9 cellular contexts compared by ENCODE assay signal in the genomic region with DNA sequence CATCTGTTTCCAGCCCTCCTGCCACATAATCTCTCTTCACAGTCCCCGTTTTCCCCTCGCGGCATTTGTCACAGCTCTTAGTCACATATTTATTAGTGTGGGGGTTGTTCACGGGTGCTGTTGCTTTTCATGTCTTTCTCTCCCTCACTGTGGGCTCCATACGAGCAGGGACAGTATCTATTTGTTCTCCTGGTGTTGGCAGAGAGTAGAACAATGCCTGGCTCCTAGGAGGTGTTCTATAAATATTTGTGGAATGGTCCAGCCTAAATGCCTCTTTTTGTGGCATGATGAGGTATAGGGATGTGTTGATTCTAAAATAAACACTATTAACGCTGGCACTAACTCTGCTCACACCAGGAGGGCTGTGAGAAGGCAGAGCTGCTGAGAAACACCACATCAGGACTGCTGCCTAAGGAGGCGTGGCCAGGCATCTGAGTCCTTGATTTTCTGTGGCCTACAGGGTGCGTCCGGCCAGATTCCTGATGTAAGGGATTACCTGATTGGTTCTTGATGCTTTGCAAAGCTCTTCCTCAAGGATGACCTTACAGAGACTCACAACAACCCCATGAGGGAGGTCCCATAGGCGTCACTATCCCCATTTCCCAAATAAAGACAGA.
A peak's percentile ranks its signal among the peaks of the same experiment; 100 is the strongest.
DNase-seq lines count a peak whose midpoint lies in the region; ATAC-seq and TF ChIP-seq lines count a peak whose summit lies in the region.
"Had no signal": no experiment of that assay in that cellular context is flagged by ENCODE, and none has a peak within 500 bp of the region (broad histone marks: within the 10 kb centered on the region; RNA-seq: fewer than 3 reads in every experiment).

No MANE protein-coding gene starts in this region.

- peaks cover 5% of the 10 kb centered on the region for H3K4me1 Mint-ChIP-seq in stimulated activated effector memory CD8-positive, alpha-beta T cell treated with anti-CD3 and anti-CD28 coated beads, Interleukin-12 subunit alpha, Interleukin-12 subunit beta, amount 100 ng/mL, for 72 hours

- no peak for TF ChIP-seq CTCF in astrocyte of the cerebellum (IDR thresholded peaks at IDR 0.05; ENCODE audit: low read depth, low read length, missing control alignments)
- TF ChIP-seq CTCF in mucosa of descending colon (IDR thresholded peaks at IDR 0.05): no peak
- no peak for TF ChIP-seq CTCF in BE2C (IDR thresholded peaks at IDR 0.05; ENCODE audit: low read depth, low read length)

- H3K9me3 ChIP-seq in mucosa of descending colon (peaks cover 7% of the 10 kb centered on the region), BE2C (no peaks in the 10 kb centered on the region)

- DNase-seq in DMS153 (lab: John Stamatoyannopoulos, UW) (peak; percentile 96), NCI-H146 (lab: John Stamatoyannopoulos, UW) (peak; percentile 100), astrocyte of the cerebellum (ENCODE audit: low read depth) (peak; percentile 40), mucosa of descending colon (peak in 1 of 3 donors; percentile 9), BE2C (no peak)
- no peak for DNase-seq in stimulated activated effector memory CD8-positive, alpha-beta T cell treated with anti-CD3 and anti-CD28 coated beads, Interleukin-12 subunit alpha, Interleukin-12 subunit beta, amount 100 ng/mL, for 72 hours (ENCODE audit: low spot score in 2 of 2)
- no peak for DNase-seq in stimulated activated naive CD8-positive, alpha-beta T cell treated with anti-CD3 and anti-CD28 coated beads, Interleukin-15, Interleukin-2, amounts not matched to agents 100 U/mL and 50 U/mL, for 24 hours
- DNase-seq: Karpas-422 had no signal

- ATAC-seq in mucosa of descending colon (peak; percentile 32), HG02623 (IDR thresholded peaks at IDR 0.05; ENCODE audit: unreplicated experiment) (no peak)
- ATAC-seq in stimulated activated effector memory CD8-positive, alpha-beta T cell treated with anti-CD3 and anti-CD28 coated beads, Interleukin-12 subunit alpha, Interleukin-12 subunit beta, amount 100 ng/mL, for 72 hours: no peak
- no peak for ATAC-seq in stimulated activated naive CD8-positive, alpha-beta T cell treated with anti-CD3 and anti-CD28 coated beads, Interleukin-15, Interleukin-2, amounts not matched to agents 100 U/mL and 50 U/mL, for 24 hours

- no peaks in the 10 kb centered on the region for H3K27me3 ChIP-seq in BE2C

- H3K36me3 ChIP-seq in mucosa of descending colon (ENCODE audit: low read depth) (no peaks in the 10 kb centered on the region), BE2C (no peaks in the 10 kb centered on the region)

- H3K4me1 ChIP-seq in mucosa of descending colon (ENCODE audit: low read depth) (no peaks in the 10 kb centered on the region), BE2C (no peaks in the 10 kb centered on the region)

- no peak overlapping the region for H3K4me3 Mint-ChIP-seq in stimulated activated effector memory CD8-positive, alpha-beta T cell treated with anti-CD3 and anti-CD28 coated beads, Interleukin-12 subunit alpha, Interleukin-12 subunit beta, amount 100 ng/mL, for 72 hours

- peaks cover 3% of the 10 kb centered on the region for H3K9me3 Mint-ChIP-seq in stimulated activated effector memory CD8-positive, alpha-beta T cell treated with anti-CD3 and anti-CD28 coated beads, Interleukin-12 subunit alpha, Interleukin-12 subunit beta, amount 100 ng/mL, for 72 hours

- no peak overlapping the region for H3K27ac Mint-ChIP-seq in stimulated activated effector memory CD8-positive, alpha-beta T cell treated with anti-CD3 and anti-CD28 coated beads, Interleukin-12 subunit alpha, Interleukin-12 subunit beta, amount 100 ng/mL, for 72 hours

- H3K36me3 Mint-ChIP-seq in stimulated activated effector memory CD8-positive, alpha-beta T cell treated with anti-CD3 and anti-CD28 coated beads, Interleukin-12 subunit alpha, Interleukin-12 subunit beta, amount 100 ng/mL, for 72 hours: no peaks in the 10 kb centered on the region

- no peak overlapping the region for H3K4me3 ChIP-seq in astrocyte of the cerebellum (ENCODE audit: low read depth, low read length)
- no peak overlapping the region for H3K4me3 ChIP-seq in mucosa of descending colon
- H3K4me3 ChIP-seq in BE2C (ENCODE audit: low read depth, low read length): no peak overlapping the region

- intact Hi-C loops in mucosa of descending colon (cut with DNase I, micrococcal nuclease): no loop called here

- in situ Hi-C loops in astrocyte of the cerebellum (cut with HindIII; ENCODE audit: low sequenced_read_pairs): no loop called here

Comparison
In these comparisons a context has a peak if more than half of its experiments do, and no peak if none do; other contexts are left out.
1. DNase-seq: peak in DMS153 (single experiment), NCI-H146 (single experiment) and astrocyte of the cerebellum (single experiment); none in stimulated activated effector memory CD8-positive, alpha-beta T cell treated with anti-CD3 and anti-CD28 coated beads, Interleukin-12 subunit alpha, Interleukin-12 subunit beta, amount 100 ng/mL, for 72 hours (0 of 2), stimulated activated naive CD8-positive, alpha-beta T cell treated with anti-CD3 and anti-CD28 coated beads, Interleukin-15, Interleukin-2, amounts not matched to agents 100 U/mL and 50 U/mL, for 24 hours (single experiment) and BE2C (single experiment).